In genomic region chr7:74401137-74401859, GRCh38 we compare ENCODE assay signal across 9 cellular contexts. TPM values are rescaled to one million over a fixed set of nuclear protein-coding genes. Genes with fewer than 3 reads are reported as not detected.
DNase-seq lines count a peak whose midpoint lies in the region; ATAC-seq and TF ChIP-seq lines count a peak whose summit lies in the region.
"Had no signal": no experiment of that assay in that cellular context is flagged by ENCODE, and none has a peak within 500 bp of the region (broad histone marks: within the 10 kb centered on the region; RNA-seq: fewer than 3 reads in every experiment).

No MANE protein-coding gene starts in this region.

- no peaks in the 10 kb centered on the region for H3K9me3 Mint-ChIP-seq in CD8-positive, alpha-beta T cell
- H3K9me3 Mint-ChIP-seq: T-helper 1 cell treated with Interleukin-12 subunit alpha and Interleukin-12 subunit beta and Interleukin-4 antibody, amounts not matched to agents 30 μg/mL and 1 μg/mL, for 36 hours had no signal

- H3K4me3 Mint-ChIP-seq in CD8-positive, alpha-beta T cell: no peak overlapping the region
- H3K4me3 Mint-ChIP-seq: T-helper 1 cell treated with Interleukin-12 subunit alpha and Interleukin-12 subunit beta and Interleukin-4 antibody, amounts not matched to agents 30 μg/mL and 1 μg/mL, for 36 hours had no signal

- intact Hi-C loops in CD8-positive, alpha-beta T cell (cut with DNase I, micrococcal nuclease): loop anchor here (1.0 to 2.0 kb wide), 4 partner anchors 112 to 333 kb away; partner anchors contain the start of gene CLIP2 (in 1 of the 2)
- intact Hi-C loops in testis (cut with DNase I; ENCODE audit: low total_unique reads): loop anchor here (5.0 to 10.0 kb wide), 2 partner anchors 194 to 336 kb away; no protein-coding TSS in a partner anchor

- no peak overlapping the region for H3K4me3 ChIP-seq in CD8-positive, alpha-beta T cell (ENCODE audit: low read depth, low read length)
- H3K4me3 ChIP-seq in HFF-Myc (replicated peaks; ENCODE audit: low read depth, low read length) (no peak overlapping the region), fibroblast of pulmonary artery (replicated peaks; ENCODE audit: low read depth, low read length) (no peak overlapping the region), testis (no peak overlapping the region)

- no peak for TF ChIP-seq POLR2A in testis (IDR thresholded peaks at IDR 0.05)

- H3K4me1 ChIP-seq in CD8-positive, alpha-beta T cell (ENCODE audit: insufficient read depth, low read length): no peaks in the 10 kb centered on the region
- no peaks in the 10 kb centered on the region for H3K4me1 ChIP-seq in testis

- no peaks in the 10 kb centered on the region for H3K36me3 ChIP-seq in CD8-positive, alpha-beta T cell (ENCODE audit: insufficient read depth, low read length)
- H3K36me3 ChIP-seq in testis (ENCODE audit: low read depth, missing control alignments): no peaks in the 10 kb centered on the region

- TF ChIP-seq CTCF in CD8-positive, alpha-beta T cell (IDR thresholded peaks at IDR 0.05): peak; percentile 88
- peak; percentile 93 for TF ChIP-seq CTCF in HFF-Myc (IDR thresholded peaks at IDR 0.05; ENCODE audit: low read depth, low read length, missing control alignments)
- TF ChIP-seq CTCF in fibroblast of pulmonary artery (IDR thresholded peaks at IDR 0.05; ENCODE audit: low read length, missing control alignments): peak; percentile 97
- TF ChIP-seq CTCF in testis (IDR thresholded peaks at IDR 0.05): peak; percentile 73 to 97 (median 91)

- H3K27me3 ChIP-seq in CD8-positive, alpha-beta T cell (ENCODE audit: insufficient read depth, low read length): no peaks in the 10 kb centered on the region
- H3K27me3 ChIP-seq in testis: no peaks in the 10 kb centered on the region

- CTCF ChIA-PET in CD8-positive, alpha-beta T cell (lab: Charles Lee): interaction anchor here (0.5 to 6.2 kb wide), 59 partner anchors 9 to 445 kb away, joined by 3 to 147 read pairs (median 4); partner anchors contain the start of genes LAT2 and LIMK1

- no peaks in the 10 kb centered on the region for H3K9me3 ChIP-seq in CD8-positive, alpha-beta T cell (ENCODE audit: low read length)
- H3K9me3 ChIP-seq in testis: no peaks in the 10 kb centered on the region

- no peaks in the 10 kb centered on the region for H3K27me3 Mint-ChIP-seq in CD8-positive, alpha-beta T cell (ENCODE audit: low read depth)

- POLR2A ChIA-PET in CD8-positive, alpha-beta T cell (lab: Charles Lee): no interaction called here

- peak; percentile 73 for ATAC-seq in CD8-positive, alpha-beta T cell

- no peaks in the 10 kb centered on the region for H3K4me1 Mint-ChIP-seq in CD8-positive, alpha-beta T cell (ENCODE audit: low read depth)

- no peaks in the 10 kb centered on the region for H3K36me3 Mint-ChIP-seq in CD8-positive, alpha-beta T cell

- peak; percentile 46 to 84 (median 65) for DNase-seq in CD8-positive, alpha-beta T cell
- DNase-seq in HFF-Myc (ENCODE audit: extremely low read depth, low read depth): peak; percentile 29
- peak; percentile 26 for DNase-seq in OCI-M2 (lab: John Stamatoyannopoulos, UW; ENCODE audit: unreplicated experiment)
- DNase-seq in activated T-cell treated with anti-CD3 and anti-CD28 coated beads, Interleukin-2, amount 50 U/mL, for 48 hours: peak; percentile 85
- peak; percentile 66 for DNase-seq in fibroblast of pulmonary artery (ENCODE audit: low read depth)
- peak; percentile 26 for DNase-seq in occipital lobe (lab: John Stamatoyannopoulos, UW)
- peak; percentile 85 for DNase-seq in testis
- DNase-seq in NCI-H2029 treated with DMSO at 0.1 percent for 48 hours (lab: John Stamatoyannopoulos, UW): no peak

- H3K27ac ChIP-seq in CD8-positive, alpha-beta T cell (ENCODE audit: low read depth, low read length): no peak overlapping the region
- no peak overlapping the region for H3K27ac ChIP-seq in testis

- WGBS in testis, 2 donors: 44 to 49% methylated on average over 12 to 14 of the region's 14 CpGs

- H3K27ac Mint-ChIP-seq in CD8-positive, alpha-beta T cell: no peak overlapping the region
- H3K27ac Mint-ChIP-seq: T-helper 1 cell treated with Interleukin-12 subunit alpha and Interleukin-12 subunit beta and Interleukin-4 antibody, amounts not matched to agents 30 μg/mL and 1 μg/mL, for 36 hours had no signal

RNA-seq across cellular contexts. Expression of gene GTF2IRD1, which starts 52.4 kb away (rescaled TPM):
- under 1 TPM in 1 of 2 experiments, not detected in 1; 0.11 TPM for total RNA-seq in CD8-positive, alpha-beta T cell
- total RNA-seq in occipital lobe: 16.1 TPM
- 10 to 100 TPM; 22.4 to 24.7 TPM for total RNA-seq in testis
- polyA plus RNA-seq in testis (ENCODE audit: insufficient read depth, low read depth, low replicate concordance): 15.1 TPM

Comparison
In these comparisons a context has a peak if more than half of its experiments do, and no peak if none do; other contexts are left out.
1. RNA of gene GTF2IRD1, which starts 52.4 kb away (total RNA-seq): 22.4 to 24.7 TPM in testis and 16.1 TPM in occipital lobe (single experiment); 0.11 TPM in CD8-positive, alpha-beta T cell; every median in the first group is over 10 times any median in the second.
2. Peak in every context shown above with its lines, with median percentiles within 50 percentile points of each other: CTCF ChIP-seq.